In the genomic region with DNA sequence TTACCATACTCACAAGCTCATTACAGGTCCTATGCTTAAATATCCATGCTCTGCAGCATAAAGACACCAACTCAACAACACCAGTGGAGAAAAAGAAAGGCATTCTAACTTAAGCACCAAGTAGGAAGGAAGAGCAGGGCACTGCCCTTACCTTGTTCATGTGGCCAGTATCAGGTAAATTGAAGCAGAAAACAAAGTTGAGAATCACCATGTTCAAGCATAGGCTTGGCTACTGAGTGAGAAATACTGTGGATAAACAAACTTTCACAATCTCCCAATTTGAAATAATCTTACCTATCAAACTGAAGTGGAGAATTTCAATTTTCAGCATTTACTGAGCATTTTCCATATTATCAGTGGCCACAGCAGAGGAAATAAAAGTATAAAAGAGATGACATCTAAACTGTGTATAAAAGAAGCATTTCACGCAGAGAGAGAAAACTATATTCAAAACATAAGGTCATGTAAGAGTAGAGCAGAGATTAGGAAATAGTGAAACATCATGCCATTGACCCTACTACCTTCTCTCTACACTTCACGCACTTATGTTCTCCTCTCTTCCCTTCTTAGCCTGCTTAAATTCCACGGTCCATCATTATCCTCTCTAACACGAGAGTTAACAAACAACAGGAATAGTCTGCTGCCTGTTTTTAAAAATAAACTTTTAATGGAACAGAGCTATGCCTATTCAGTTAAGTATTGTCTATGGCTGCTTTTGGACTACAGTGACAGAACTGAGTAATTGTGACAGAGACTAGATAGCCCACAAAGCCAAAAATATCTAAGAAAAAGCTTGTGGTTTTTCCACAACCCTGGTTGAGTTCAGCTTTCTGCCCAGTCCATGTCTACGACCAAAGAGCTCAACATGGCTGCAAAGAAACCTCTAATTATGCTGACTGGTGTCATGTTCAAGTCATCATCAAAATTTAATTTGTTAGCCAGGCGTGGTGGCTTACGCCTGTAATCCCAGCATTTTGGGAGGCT, we compare ENCODE assay signal across 20 cellular contexts.
"Had no signal": no experiment of that assay in that cellular context is flagged by ENCODE, and none has a peak within 500 bp of the region (broad histone marks: within the 10 kb centered on the region; RNA-seq: fewer than 3 reads in every experiment).

No MANE protein-coding gene starts in this region.

- H3K27me3 Mint-ChIP-seq: activated naive CD8-positive, alpha-beta T cell treated with anti-CD3 and anti-CD28 coated beads for 36 hours had no signal

- H3K4me3 ChIP-seq: cardiac muscle cell, hepatocyte, neural progenitor cell, prostate gland, right atrium auricular region, skin epidermis, tibial artery, uterus had no signal

- ATAC-seq: foreskin keratinocyte; left cardiac atrium; stimulated activated naive CD8-positive, alpha-beta T cell treated with anti-CD3 and anti-CD28 coated beads, Interleukin-15, Interleukin-2, amounts not matched to agents 100 U/mL and 50 U/mL, for 24 hours had no signal

- DNase-seq: activated CD4-positive, alpha-beta T cell treated with anti-CD3 and anti-CD28 coated beads, Interleukin-2, amount 50 U/mL, for 4 hours; activated CD4-positive, CD25-positive, alpha-beta regulatory T cell treated with anti-CD3 and anti-CD28 coated beads, Interleukin-2, amount 50 U/mL, for 72 hours; activated gamma-delta T cell treated with Interleukin-2 at 50 U/mL for 16 hours; activated naive CD8-positive, alpha-beta T cell treated with anti-CD3 and anti-CD28 coated beads for 36 hours; amygdala; foreskin keratinocyte; left cardiac atrium; stimulated activated naive CD8-positive, alpha-beta T cell treated with anti-CD3 and anti-CD28 coated beads, Interleukin-15, Interleukin-2, amounts not matched to agents 100 U/mL and 50 U/mL, for 24 hours; substantia nigra; tibial artery; uterus had no signal

- H3K4me2 ChIP-seq: hepatocyte, neural progenitor cell had no signal

- H3K9me3 Mint-ChIP-seq: activated naive CD8-positive, alpha-beta T cell treated with anti-CD3 and anti-CD28 coated beads for 36 hours; T-helper 1 cell treated with Interleukin-12 subunit alpha and Interleukin-12 subunit beta and Interleukin-4 antibody, amounts not matched to agents 30 μg/mL and 1 μg/mL, for 36 hours had no signal

- H3K4me3 Mint-ChIP-seq: activated naive CD8-positive, alpha-beta T cell treated with anti-CD3 and anti-CD28 coated beads for 36 hours; mesothelial cell of epicardium; neural progenitor cell; T-helper 1 cell treated with Interleukin-12 subunit alpha and Interleukin-12 subunit beta and Interleukin-4 antibody, amounts not matched to agents 30 μg/mL and 1 μg/mL, for 36 hours had no signal

- H3K9me3 ChIP-seq: prostate gland, tibial artery, uterus had no signal

- H3K36me3 ChIP-seq: prostate gland, uterus had no signal

- H3K27ac ChIP-seq: cardiac muscle cell, foreskin keratinocyte, hepatocyte, neural progenitor cell, prostate gland, right atrium auricular region, skin epidermis, tibial artery, uterus, VCaP had no signal

- H3K4me1 ChIP-seq: foreskin keratinocyte, neural progenitor cell, prostate gland had no signal

- H3K27ac Mint-ChIP-seq: activated naive CD8-positive, alpha-beta T cell treated with anti-CD3 and anti-CD28 coated beads for 36 hours; mesothelial cell of epicardium; neural progenitor cell; T-helper 1 cell treated with Interleukin-12 subunit alpha and Interleukin-12 subunit beta and Interleukin-4 antibody, amounts not matched to agents 30 μg/mL and 1 μg/mL, for 36 hours had no signal

- H3K27me3 ChIP-seq: cardiac muscle cell, foreskin keratinocyte, hepatocyte, neural progenitor cell, right atrium auricular region, tibial artery, uterus had no signal

- H3K9ac ChIP-seq: neural progenitor cell had no signal

- H3K4me1 Mint-ChIP-seq: mesothelial cell of epicardium, neural progenitor cell had no signal

- H2AFZ ChIP-seq: hepatocyte, neural progenitor cell had no signal
